ENCODE assay signal across 24 cellular contexts in the genomic region with DNA sequence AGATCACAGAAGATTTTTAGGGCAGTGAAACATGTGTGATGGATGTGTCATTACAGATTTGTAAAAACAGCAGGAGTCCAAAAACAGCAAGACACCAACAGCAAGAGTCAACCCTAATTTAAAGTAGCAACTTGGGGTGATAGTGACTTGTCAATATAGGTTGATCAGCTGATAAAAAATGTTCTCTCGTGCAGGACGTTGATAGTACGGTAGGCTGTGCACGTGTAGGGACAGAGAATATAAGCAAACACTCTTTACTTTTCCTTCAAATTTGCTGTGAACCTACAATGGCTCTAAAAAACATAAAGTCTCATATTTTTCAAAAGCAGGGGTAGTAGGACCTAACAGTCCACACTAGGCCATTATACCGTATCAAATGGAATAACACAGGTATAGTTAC.
A peak's percentile ranks its signal among the peaks of the same experiment; 100 is the strongest.
DNase-seq lines count a peak whose midpoint lies in the region; ATAC-seq, FAIRE-seq and TF ChIP-seq lines count a peak whose summit lies in the region.
"Had no signal": no experiment of that assay in that cellular context is flagged by ENCODE, and none has a peak within 500 bp of the region (broad histone marks: within the 10 kb centered on the region; RNA-seq: fewer than 3 reads in every experiment).

No MANE protein-coding gene starts in this region.

- no peak overlapping the region for H2BK15ac ChIP-seq in mesendoderm (replicated peaks; ENCODE audit: low read depth)

- no peak overlapping the region for H2BK120ac ChIP-seq in mesendoderm (ENCODE audit: low read depth, low read length)

- H2AFZ ChIP-seq in astrocyte (ENCODE audit: low read depth, low read length) = no peak overlapping the region
- H2AFZ ChIP-seq: GM23248 had no signal

- no peak for TF ChIP-seq CTCF in A673 (conservative IDR thresholded peaks at IDR 0.05; ENCODE audit: low read depth, low read length)
- TF ChIP-seq CTCF in HEK293 (tag by site-specific recombination; IDR thresholded peaks at IDR 0.05) = no peak
- TF ChIP-seq CTCF in astrocyte (IDR thresholded peaks at IDR 0.05; ENCODE audit: insufficient read depth, low read depth, low read length) = no peak
- no peak for TF ChIP-seq CTCF in prostate gland (IDR thresholded peaks at IDR 0.05)

- no peak overlapping the region for H3K23ac ChIP-seq in mesendoderm (ENCODE audit: low read length)

- no peak overlapping the region for H2BK5ac ChIP-seq in mesendoderm (ENCODE audit: low read length)

- H3K9ac ChIP-seq in astrocyte (ENCODE audit: low read length) = no peak overlapping the region
- no peak overlapping the region for H3K9ac ChIP-seq in mesendoderm (ENCODE audit: low read length)
- H3K9ac ChIP-seq: GM23248 had no signal

- ATAC-seq in GM18498 (IDR thresholded peaks at IDR 0.05; ENCODE audit: unreplicated experiment) (no peak), GM19397 (IDR thresholded peaks at IDR 0.05; ENCODE audit: unreplicated experiment) (no peak)
- ATAC-seq: A549; CD8-positive, alpha-beta T cell; T-cell had no signal

- H3K9me3 ChIP-seq in A673 (ENCODE audit: low read depth, low read length, poor library complexity, severe bottlenecking) = no peaks in the 10 kb centered on the region
- no peaks in the 10 kb centered on the region for H3K9me3 ChIP-seq in HEK293 (ENCODE audit: control insufficient read depth, insufficient read depth, low read depth, low read length)
- H3K9me3 ChIP-seq in astrocyte (ENCODE audit: insufficient read depth, low read depth, low read length) = no peaks in the 10 kb centered on the region
- H3K9me3 ChIP-seq in prostate gland = no peaks in the 10 kb centered on the region
- H3K9me3 ChIP-seq: A549, HAP-1, SJCRH30 had no signal

- H3K4me1 ChIP-seq in A673 (ENCODE audit: insufficient read depth, low read length, poor library complexity, severe bottlenecking) = peaks cover 26% of the 10 kb centered on the region
- H3K4me1 ChIP-seq in HEK293 (ENCODE audit: control insufficient read depth, insufficient read depth, low read length) = peaks cover 3% of the 10 kb centered on the region; the same call in 1 of the 2 replicates
- peaks cover 9% of the 10 kb centered on the region for H3K4me1 ChIP-seq in astrocyte (ENCODE audit: insufficient read depth, low read length)
- H3K4me1 ChIP-seq in mesendoderm (ENCODE audit: control insufficient read depth, low read depth, low read length) = peaks cover 8% of the 10 kb centered on the region
- peaks cover 2% of the 10 kb centered on the region for H3K4me1 ChIP-seq in prostate gland (replicated peaks)
- H3K4me1 ChIP-seq: SJCRH30 had no signal

- no TSS peak for BruUV-seq in A673 (replicated peaks; lab: Mats Ljungman, UMichigan)

- no peak overlapping the region for H3K4ac ChIP-seq in mesendoderm (ENCODE audit: low read depth, low read length)

- no peak overlapping the region for H2AK5ac ChIP-seq in mesendoderm (ENCODE audit: low read length)

- DNase-seq in A673 (ENCODE audit: low spot score) = peak; percentile 35
- DNase-seq in astrocyte (ENCODE audit: low read depth) = no peak
- DNase-seq in mesendoderm = peak; percentile 23
- no peak for DNase-seq in prostate gland (ENCODE audit: low spot score)
- no peak for DNase-seq in GM19240 (ENCODE audit: insufficient read length, low spot score)
- DNase-seq: CD8-positive, alpha-beta T cell; GDM1; GM23248; MV-4-11; NCI-H1105 treated with DMSO at 0.1 percent for 48 hours; NCI-H2081; NCI-H2171; NCI-H345; NCI-H524; NCI-H82; SJCRH30; T-cell had no signal

- FAIRE-seq in astrocyte (lab: Jason Lieb, UNC) = peak; percentile 26
- FAIRE-seq: A549, HTR-8/SVneo, RCC 7860 had no signal

- peaks cover 10% of the 10 kb centered on the region for H3K36me3 Mint-ChIP-seq in astrocyte (ENCODE audit: low read depth, unreplicated experiment)

- WGBS in mesendoderm (ENCODE audit: extremely low coverage, insufficient coverage, low lambda C conversion rate) = no CpG with 5 or more reads among the region's 5 CpGs
- 77% methylated on average over 5 of the region's 5 CpGs for WGBS in prostate gland

- H4K20me1 ChIP-seq in astrocyte (ENCODE audit: insufficient read depth, low read length) = peaks cover 39% of the 10 kb centered on the region

- no peak overlapping the region for H4K8ac ChIP-seq in mesendoderm (ENCODE audit: low read depth, low read length)

- no peak overlapping the region for H3K56ac ChIP-seq in mesendoderm (ENCODE audit: low read length)

- no peak overlapping the region for H4K5ac ChIP-seq in mesendoderm (ENCODE audit: low read length)

- peaks cover 13% of the 10 kb centered on the region for H3K4me1 Mint-ChIP-seq in astrocyte (ENCODE audit: low read depth, unreplicated experiment)

- intact Hi-C loops in A673 (cut with micrococcal nuclease; ENCODE audit: unreplicated experiment) = no loop called here
- intact Hi-C loops in prostate gland (cut with DNase I) = no loop called here

- H3K4me2 ChIP-seq in astrocyte (ENCODE audit: low read length) (no peak overlapping the region), mesendoderm (ENCODE audit: low read length) (no peak overlapping the region)

- no peak overlapping the region for H3K4me3 ChIP-seq in A673 (ENCODE audit: low read depth, low read length, poor library complexity, severe bottlenecking)
- H3K4me3 ChIP-seq in HEK293 (ENCODE audit: low read depth, low read length) = no peak overlapping the region
- no peak overlapping the region for H3K4me3 ChIP-seq in astrocyte (ENCODE audit: insufficient read depth, low read depth, low read length)
- H3K4me3 ChIP-seq in mesendoderm (ENCODE audit: low read length) = no peak overlapping the region
- no peak overlapping the region for H3K4me3 ChIP-seq in prostate gland
- H3K4me3 ChIP-seq: A549, GM23248, HAP-1, SJCRH30 had no signal

- no peak overlapping the region for H3K18ac ChIP-seq in mesendoderm (ENCODE audit: low read length)

- POLR2A ChIA-PET in A673 (lab: Charles Lee; ENCODE audit: low non-redundant PET) (no interaction called here), HEK293 (lab: Yijun Ruan, JAX) (no interaction called here)

- H3K79me1 ChIP-seq in mesendoderm (ENCODE audit: low read length) = peaks cover 8% of the 10 kb centered on the region

- H3K79me2 ChIP-seq in astrocyte (ENCODE audit: insufficient read depth, low read length) (peaks cover 63% of the 10 kb centered on the region), mesendoderm (ENCODE audit: control insufficient read depth, insufficient read depth, low read length) (peaks cover 14% of the 10 kb centered on the region)

- H3K27ac ChIP-seq in A673 (ENCODE audit: low read depth, low read length, poor library complexity, severe bottlenecking) = no peak overlapping the region
- H3K27ac ChIP-seq in HEK293 (ENCODE audit: extremely low read depth, low read depth, low read length) = no peak overlapping the region
- no peak overlapping the region for H3K27ac ChIP-seq in astrocyte (ENCODE audit: low read depth, low read length)
- no peak overlapping the region for H3K27ac ChIP-seq in mesendoderm (ENCODE audit: low read depth, low read length)
- no peak overlapping the region for H3K27ac ChIP-seq in prostate gland
- H3K27ac ChIP-seq: A549, GM23248, SJCRH30 had no signal

- H3K27ac Mint-ChIP-seq in astrocyte (ENCODE audit: unreplicated experiment) = no peak overlapping the region
- H3K27ac Mint-ChIP-seq: CD8-positive, alpha-beta T cell had no signal

- H3K27me3 ChIP-seq in A673 (replicated peaks; ENCODE audit: insufficient read depth, low read depth, low read length, poor library complexity) (no peaks in the 10 kb centered on the region), astrocyte (ENCODE audit: insufficient read depth, low read length) (no peaks in the 10 kb centered on the region), mesendoderm (ENCODE audit: insufficient read depth, low read length, poor library complexity) (no peaks in the 10 kb centered on the region), prostate gland (replicated peaks; ENCODE audit: insufficient read depth) (no peaks in the 10 kb centered on the region)
- H3K27me3 ChIP-seq: SJCRH30 had no signal

- no peak for TF ChIP-seq POLR2A in prostate gland (IDR thresholded peaks at IDR 0.05)

- H3K9me3 Mint-ChIP-seq in astrocyte (ENCODE audit: unreplicated experiment) = no peaks in the 10 kb centered on the region

- CTCF ChIA-PET in A673 (lab: Charles Lee) = no interaction called here
- CTCF ChIA-PET in HEK293 (lab: Yijun Ruan, JAX) = no interaction called here

- H3K36me3 ChIP-seq in A673 (ENCODE audit: insufficient read depth, low read length, poor library complexity, severe bottlenecking) (no peaks in the 10 kb centered on the region), HEK293 (ENCODE audit: control insufficient read depth in 2 of 2, insufficient read depth in 1 of 2, low read length in 2 of 2) (peaks cover 0 to 3% of the 10 kb centered on the region in 2 experiments; a peak in 1 of 3 replicates), astrocyte (ENCODE audit: insufficient read depth, low read length) (no peaks in the 10 kb centered on the region), mesendoderm (ENCODE audit: control insufficient read depth, insufficient read depth, low read length) (no peaks in the 10 kb centered on the region), prostate gland (no peaks in the 10 kb centered on the region)
- H3K36me3 ChIP-seq: HAP-1, SJCRH30 had no signal

- no peak overlapping the region for H3K4me3 Mint-ChIP-seq in astrocyte (ENCODE audit: unreplicated experiment)
- H3K4me3 Mint-ChIP-seq: CD8-positive, alpha-beta T cell; T-cell had no signal

- H3K27me3 Mint-ChIP-seq in astrocyte (ENCODE audit: low read depth, unreplicated experiment) = no peaks in the 10 kb centered on the region
- H3K27me3 Mint-ChIP-seq: T-cell had no signal

TF ChIP-seq in HEK293, 187 proteins besides CTCF, POLR2A, EP300 and RAD21 (continues in another document):
- TF ChIP-seq, protein P1, sequence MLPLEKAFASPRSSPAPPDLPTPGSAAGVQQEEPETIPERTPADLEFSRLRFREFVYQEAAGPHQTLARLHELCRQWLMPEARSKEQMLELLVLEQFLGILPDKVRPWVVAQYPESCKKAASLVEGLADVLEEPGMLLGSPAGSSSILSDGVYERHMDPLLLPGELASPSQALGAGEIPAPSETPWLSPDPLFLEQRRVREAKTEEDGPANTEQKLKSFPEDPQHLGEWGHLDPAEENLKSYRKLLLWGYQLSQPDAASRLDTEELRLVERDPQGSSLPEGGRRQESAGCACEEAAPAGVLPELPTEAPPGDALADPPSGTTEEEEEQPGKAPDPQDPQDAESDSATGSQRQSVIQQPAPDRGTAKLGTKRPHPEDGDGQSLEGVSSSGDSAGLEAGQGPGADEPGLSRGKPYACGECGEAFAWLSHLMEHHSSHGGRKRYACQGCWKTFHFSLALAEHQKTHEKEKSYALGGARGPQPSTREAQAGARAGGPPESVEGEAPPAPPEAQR (tag by site-specific recombination; IDR thresholded peaks at IDR 0.05) = no peak
- TF ChIP-seq ZNF558 (tag by site-specific recombination; IDR thresholded peaks at IDR 0.05) = peak; percentile 44; the same call in 1 of the 2 replicates

Comparison
In these comparisons a context has a peak if more than half of its experiments do, and no peak if none do; other contexts are left out.
1. DNase-seq: peak in A673 (single experiment) and mesendoderm (single experiment); none in astrocyte (single experiment), prostate gland (single experiment) and GM19240 (single experiment).